In the genomic region with DNA sequence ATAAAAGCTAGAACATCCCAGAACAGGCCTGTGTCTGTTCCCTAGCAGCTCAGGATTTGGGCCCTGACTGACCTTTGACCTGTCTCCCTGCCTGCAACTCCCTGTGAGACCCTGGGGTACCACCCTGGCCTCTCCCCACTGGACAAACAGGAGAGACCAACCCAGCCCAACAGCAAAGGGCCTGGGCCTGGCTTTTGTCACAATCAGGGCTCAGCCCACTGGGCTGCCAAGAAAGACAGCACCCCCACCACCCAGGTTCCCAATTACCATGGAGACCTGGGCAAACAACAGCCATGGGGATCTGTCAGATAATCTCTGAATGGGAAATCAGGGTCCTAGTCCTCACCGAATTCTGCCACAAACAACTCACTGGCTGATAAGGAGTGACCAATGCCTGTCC, we compare ENCODE assay signal across 10 cellular contexts.
"Had no signal": no experiment of that assay in that cellular context is flagged by ENCODE, and none has a peak within 500 bp of the region (broad histone marks: within the 10 kb centered on the region; RNA-seq: fewer than 3 reads in every experiment).

No MANE protein-coding gene starts in this region.

- H3K9me3 ChIP-seq: left lung, tibial artery, uterus had no signal

- H3K4me3 ChIP-seq: left lung, tibial artery, uterus had no signal

- H3K27me3 ChIP-seq: left lung, tibial artery, uterus had no signal

- H3K4me1 ChIP-seq: tibial artery, uterus had no signal

- ATAC-seq: esophagus mucosa, left lung had no signal

- H3K27ac ChIP-seq: left lung, tibial artery, uterus, WERI-Rb-1 had no signal

- DNase-seq: activated CD4-positive, alpha-beta T cell treated with anti-CD3 and anti-CD28 coated beads for 48 hours; activated naive CD4-positive, alpha-beta T cell treated with Interleukin-2 at 50 U/mL for 16 hours; dermis blood vessel endothelial cell; left lung; nephron progenitor cell; T-helper 1 cell; tibial artery; uterus; WERI-Rb-1 had no signal

- H3K36me3 ChIP-seq: left lung, tibial artery, uterus, WERI-Rb-1 had no signal
